In the genomic region with DNA sequence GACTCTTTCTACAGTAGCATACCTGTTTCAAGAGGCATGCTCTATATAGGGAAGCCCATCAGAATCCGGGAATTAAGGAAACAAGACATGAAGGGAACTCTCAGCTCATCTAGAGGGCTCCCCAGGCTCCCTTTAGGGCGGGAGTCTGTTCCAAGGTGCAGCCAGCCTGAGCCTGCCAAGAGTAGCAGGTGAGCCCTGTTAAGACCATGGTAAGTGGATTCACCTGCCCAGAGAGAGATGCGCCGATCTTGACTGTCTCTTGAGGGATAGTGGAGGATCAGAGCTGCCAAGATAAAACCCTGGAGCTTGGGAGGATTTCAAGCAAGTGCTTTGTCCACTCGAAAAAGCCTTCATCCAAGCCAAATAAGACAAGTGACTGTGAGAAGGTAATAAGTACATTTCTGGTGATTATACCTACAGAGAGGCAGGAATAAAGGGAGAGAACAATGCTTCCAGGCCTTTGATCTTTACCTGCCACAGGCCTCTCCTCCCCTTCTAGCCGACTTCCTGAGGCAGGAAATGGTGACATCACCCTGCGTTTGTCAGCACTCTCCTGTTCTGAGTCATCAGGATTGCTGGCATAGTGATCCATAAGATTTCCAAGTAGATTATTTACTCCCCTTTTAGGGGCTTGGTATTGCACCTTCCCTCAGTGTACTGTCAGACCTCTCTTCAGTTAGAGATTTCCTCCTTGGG, we compare ENCODE assay signal across 9 cellular contexts. TPM values are rescaled to one million over a fixed set of nuclear protein-coding genes. Genes with fewer than 3 reads are reported as not detected.
DNase-seq lines count a peak whose midpoint lies in the region; ATAC-seq and TF ChIP-seq lines count a peak whose summit lies in the region.
"Had no signal": no experiment of that assay in that cellular context is flagged by ENCODE, and none has a peak within 500 bp of the region (broad histone marks: within the 10 kb centered on the region; RNA-seq: fewer than 3 reads in every experiment).

No MANE protein-coding gene starts in this region.

- H3K4me3 Mint-ChIP-seq in T-helper 1 cell treated with Interleukin-12 subunit alpha and Interleukin-12 subunit beta and Interleukin-4 antibody, amounts not matched to agents 30 μg/mL and 1 μg/mL, for 36 hours: no peak overlapping the region
- H3K4me3 Mint-ChIP-seq in CD8-positive, alpha-beta memory T cell: no peak overlapping the region

- H3K9me3 Mint-ChIP-seq in T-helper 1 cell treated with Interleukin-12 subunit alpha and Interleukin-12 subunit beta and Interleukin-4 antibody, amounts not matched to agents 30 μg/mL and 1 μg/mL, for 36 hours: peaks cover 5% of the 10 kb centered on the region
- H3K9me3 Mint-ChIP-seq in CD8-positive, alpha-beta memory T cell: peaks cover 0 to 5% (median 0%) of the 10 kb centered on the region in 5 donors

- no peak overlapping the region for H3K27ac ChIP-seq in gastroesophageal sphincter
- no peak overlapping the region for H3K27ac ChIP-seq in CD8-positive, alpha-beta memory T cell (ENCODE audit: low read depth, low read length)

- peak overlapping the region; percentile 34 for H3K27ac Mint-ChIP-seq in T-helper 1 cell treated with Interleukin-12 subunit alpha and Interleukin-12 subunit beta and Interleukin-4 antibody, amounts not matched to agents 30 μg/mL and 1 μg/mL, for 36 hours
- H3K27ac Mint-ChIP-seq in CD8-positive, alpha-beta memory T cell: no peak overlapping the region

- H3K27me3 Mint-ChIP-seq in T-helper 1 cell treated with Interleukin-12 subunit alpha and Interleukin-12 subunit beta and Interleukin-4 antibody, amounts not matched to agents 30 μg/mL and 1 μg/mL, for 36 hours (ENCODE audit: low read depth): no peaks in the 10 kb centered on the region
- H3K27me3 Mint-ChIP-seq in CD8-positive, alpha-beta memory T cell: peaks cover 0 to under 1% of the 10 kb centered on the region in 2 donors
- H3K27me3 Mint-ChIP-seq: naive thymus-derived CD4-positive, alpha-beta T cell had no signal

- POLR2A ChIA-PET in CD8-positive, alpha-beta memory T cell (lab: Charles Lee): no interaction called here

- no peaks in the 10 kb centered on the region for H3K27me3 ChIP-seq in gastroesophageal sphincter
- no peaks in the 10 kb centered on the region for H3K27me3 ChIP-seq in CD8-positive, alpha-beta memory T cell (ENCODE audit: insufficient read depth, low read length, poor library complexity, severe bottlenecking)

- no peak for TF ChIP-seq POLR2A in gastroesophageal sphincter (IDR thresholded peaks at IDR 0.05)

- DNase-seq in ELR (ENCODE audit: low read depth): peak; percentile 93
- DNase-seq in HK-2 (ENCODE audit: unreplicated experiment): peak; percentile 67
- DNase-seq in iPS-NIHi7 (ENCODE audit: extremely low spot score): peak; percentile 77
- DNase-seq in CD8-positive, alpha-beta memory T cell: no peak

- H3K4me3 ChIP-seq in gastroesophageal sphincter: no peak overlapping the region
- no peak overlapping the region for H3K4me3 ChIP-seq in CD8-positive, alpha-beta memory T cell (ENCODE audit: low read length)

- H3K9me3 ChIP-seq in gastroesophageal sphincter: peaks cover 0 to 23% (median 0%) of the 10 kb centered on the region in 3 donors
- H3K9me3 ChIP-seq in CD8-positive, alpha-beta memory T cell (ENCODE audit: low read length): no peaks in the 10 kb centered on the region

- TF ChIP-seq EP300 in gastroesophageal sphincter (IDR thresholded peaks at IDR 0.05): no peak

- H3K36me3 ChIP-seq in gastroesophageal sphincter: no peaks in the 10 kb centered on the region
- no peaks in the 10 kb centered on the region for H3K36me3 ChIP-seq in CD8-positive, alpha-beta memory T cell (ENCODE audit: insufficient read depth, low read length)

- H3K4me1 ChIP-seq in gastroesophageal sphincter: no peaks in the 10 kb centered on the region
- H3K4me1 ChIP-seq in CD8-positive, alpha-beta memory T cell (ENCODE audit: insufficient read depth, low read length): peaks cover 4% of the 10 kb centered on the region

- H3K36me3 Mint-ChIP-seq in T-helper 1 cell treated with Interleukin-12 subunit alpha and Interleukin-12 subunit beta and Interleukin-4 antibody, amounts not matched to agents 30 μg/mL and 1 μg/mL, for 36 hours (ENCODE audit: low read depth): no peaks in the 10 kb centered on the region
- H3K36me3 Mint-ChIP-seq in CD8-positive, alpha-beta memory T cell: peaks cover 0 to 1% (median 0%) of the 10 kb centered on the region in 3 donors

- CTCF ChIA-PET in CD8-positive, alpha-beta memory T cell (lab: Charles Lee): no interaction called here

- peaks cover 16% of the 10 kb centered on the region for H3K4me1 Mint-ChIP-seq in T-helper 1 cell treated with Interleukin-12 subunit alpha and Interleukin-12 subunit beta and Interleukin-4 antibody, amounts not matched to agents 30 μg/mL and 1 μg/mL, for 36 hours (ENCODE audit: low read depth)
- H3K4me1 Mint-ChIP-seq in CD8-positive, alpha-beta memory T cell: peaks cover 7% of the 10 kb centered on the region in 3 donors

- 52 to 71% methylated on average over 3 to 7 of the region's 7 CpGs for WGBS in gastroesophageal sphincter (ENCODE audit: low coverage in 1 of 2), 2 donors

- ATAC-seq in gastroesophageal sphincter (no peak), HG03342 (IDR thresholded peaks at IDR 0.05; ENCODE audit: unreplicated experiment) (no peak), GM21515 (IDR thresholded peaks at IDR 0.05; ENCODE audit: unreplicated experiment) (no peak)
- ATAC-seq: naive thymus-derived CD4-positive, alpha-beta T cell had no signal

- TF ChIP-seq CTCF in gastroesophageal sphincter (IDR thresholded peaks at IDR 0.05): no peak

RNA-seq across cellular contexts. Expression of gene KLF5, which starts 31.5 kb away (rescaled TPM):
- 10 to 100 TPM in 1 of 4 donors, 1 to 10 TPM in 3; 2.5 to 22.7 (median 4.9) TPM for total RNA-seq in gastroesophageal sphincter
- total RNA-seq in CD8-positive, alpha-beta memory T cell: 1 to 10 TPM; 1.5 to 1.8 TPM
- polyA plus RNA-seq in CD8-positive, alpha-beta memory T cell: 0.79 TPM

Comparison
In these comparisons a context has a peak if more than half of its experiments do, and no peak if none do; other contexts are left out.
1. DNase-seq: peak in ELR (single experiment), HK-2 (single experiment) and iPS-NIHi7 (single experiment); none in CD8-positive, alpha-beta memory T cell (0 of 5).